Comparison of ENCODE assay signal across 8 cellular contexts in the genomic region with DNA sequence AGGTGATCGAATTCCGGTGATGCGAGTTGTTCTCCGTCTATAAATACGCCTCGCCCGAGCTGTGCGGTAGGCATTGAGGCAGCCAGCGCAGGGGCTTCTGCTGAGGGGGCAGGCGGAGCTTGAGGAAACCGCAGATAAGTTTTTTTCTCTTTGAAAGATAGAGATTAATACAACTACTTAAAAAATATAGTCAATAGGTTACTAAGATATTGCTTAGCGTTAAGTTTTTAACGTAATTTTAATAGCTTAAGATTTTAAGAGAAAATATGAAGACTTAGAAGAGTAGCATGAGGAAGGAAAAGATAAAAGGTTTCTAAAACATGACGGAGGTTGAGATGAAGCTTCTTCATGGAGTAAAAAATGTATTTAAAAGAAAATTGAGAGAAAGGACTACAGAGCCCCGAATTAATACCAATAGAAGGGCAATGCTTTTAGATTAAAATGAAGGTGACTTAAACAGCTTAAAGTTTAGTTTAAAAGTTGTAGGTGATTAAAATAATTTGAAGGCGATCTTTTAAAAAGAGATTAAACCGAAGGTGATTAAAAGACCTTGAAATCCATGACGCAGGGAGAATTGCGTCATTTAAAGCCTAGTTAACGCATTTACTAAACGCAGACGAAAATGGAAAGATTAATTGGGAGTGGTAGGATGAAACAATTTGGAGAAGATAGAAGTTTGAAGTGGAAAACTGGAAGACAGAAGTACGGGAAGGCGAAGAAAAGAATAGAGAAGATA. TPM values are rescaled to one million over a fixed set of nuclear protein-coding genes. Genes with fewer than 3 reads are reported as not detected.
DNase-seq lines count a peak whose midpoint lies in the region; ATAC-seq, FAIRE-seq and TF ChIP-seq lines count a peak whose summit lies in the region.

Gene MALAT1, plus strand, starts transcription at position 69 of the 736 bp plus-strand sequence.

- TF ChIP-seq EP300 in neural cell (conservative IDR thresholded peaks at IDR 0.05; ENCODE audit: poor library complexity, severe bottlenecking), result peak; percentile 86

- H3K4me3 ChIP-seq in fibroblast of pulmonary artery (replicated peaks; ENCODE audit: low read depth, low read length) (peak within 1 kb of the TSS; percentile 89), neural cell (ENCODE audit: low read length) (peak within 1 kb of the TSS; percentile 78)

- no peaks in the 10 kb centered on the region for H3K9me2 ChIP-seq in neural cell (ENCODE audit: insufficient read depth, low read length)

- no peaks in the 10 kb centered on the region for H3K9me3 Mint-ChIP-seq in activated T-helper 17 cell treated with anti-CD3 and anti-CD28 coated beads, Interleukin-2, amount 50 U/mL, for 72 hours

- FAIRE-seq in D721Med (lab: Jason Lieb, UNC), result no peak

- no peaks in the 10 kb centered on the region for H3K27me3 Mint-ChIP-seq in activated T-helper 17 cell treated with anti-CD3 and anti-CD28 coated beads, Interleukin-2, amount 50 U/mL, for 72 hours

- H3K79me2 ChIP-seq in neural cell (replicated peaks; ENCODE audit: insufficient read depth, low read length), result peaks cover 92% of the 10 kb centered on the region

- DNase-seq in M059J (ENCODE audit: low read depth) (peak; percentile 90), fibroblast of pulmonary artery (ENCODE audit: low read depth) (peak; percentile 97), D721Med (ENCODE audit: insufficient read length, low spot score) (no peak)
- peak; percentile 94 for DNase-seq in stimulated activated naive CD8-positive, alpha-beta T cell treated with anti-CD3 and anti-CD28 coated beads, Interleukin-15, Interleukin-2, amounts not matched to agents 100 U/mL and 50 U/mL, for 24 hours

- H3F3A ChIP-seq in neural cell (ENCODE audit: insufficient read depth, low read length, poor library complexity, severe bottlenecking), result peaks cover 7% of the 10 kb centered on the region

- peaks cover 44% of the 10 kb centered on the region for H4K20me1 ChIP-seq in neural cell (ENCODE audit: insufficient read depth)

- H3K9ac ChIP-seq in neural cell (ENCODE audit: low read length), result peak within 1 kb of the TSS; percentile 99

- H3K27ac Mint-ChIP-seq in activated T-helper 17 cell treated with anti-CD3 and anti-CD28 coated beads, Interleukin-2, amount 50 U/mL, for 72 hours, result no peak within 1 kb of the TSS

- ATAC-seq in GM18861 (IDR thresholded peaks at IDR 0.05; ENCODE audit: unreplicated experiment), result peak; percentile 26
- no peak for ATAC-seq in activated T-helper 17 cell treated with anti-CD3 and anti-CD28 coated beads, Interleukin-2, amount 50 U/mL, for 72 hours (replicated peaks)
- ATAC-seq in stimulated activated naive CD8-positive, alpha-beta T cell treated with anti-CD3 and anti-CD28 coated beads, Interleukin-15, Interleukin-2, amounts not matched to agents 100 U/mL and 50 U/mL, for 24 hours, result no peak

- peaks cover 24% of the 10 kb centered on the region for H3K4me1 Mint-ChIP-seq in activated T-helper 17 cell treated with anti-CD3 and anti-CD28 coated beads, Interleukin-2, amount 50 U/mL, for 72 hours

- no peaks in the 10 kb centered on the region for H3K27me3 ChIP-seq in neural cell (ENCODE audit: insufficient read depth, low read depth, low read length)

- H3K9me3 ChIP-seq in neural cell (ENCODE audit: low read length), result no peaks in the 10 kb centered on the region

- H3K4me3 Mint-ChIP-seq in activated T-helper 17 cell treated with anti-CD3 and anti-CD28 coated beads, Interleukin-2, amount 50 U/mL, for 72 hours, result no peak within 1 kb of the TSS

- peak; percentile 60 for TF ChIP-seq RAD21 in neural cell (conservative IDR thresholded peaks at IDR 0.05)

- peak within 1 kb of the TSS; percentile 100 for H3K27ac ChIP-seq in neural cell (ENCODE audit: low read length)

- TF ChIP-seq CTCF in fibroblast of pulmonary artery (IDR thresholded peaks at IDR 0.05; ENCODE audit: low read length, missing control alignments) (no peak), neural cell (IDR thresholded peaks at IDR 0.05; ENCODE audit: poor library complexity, severe bottlenecking) (no peak), D721Med (IDR thresholded peaks at IDR 0.05; ENCODE audit: insufficient read depth, missing control alignments) (no peak)

- peak within 1 kb of the TSS; percentile 63 for H3K4me2 ChIP-seq in neural cell (ENCODE audit: low read length)

- H2AFZ ChIP-seq in neural cell (ENCODE audit: low read depth, low read length), result no peak within 1 kb of the TSS

- H3K36me3 Mint-ChIP-seq in activated T-helper 17 cell treated with anti-CD3 and anti-CD28 coated beads, Interleukin-2, amount 50 U/mL, for 72 hours (ENCODE audit: low read depth), result peaks cover 6% of the 10 kb centered on the region

- peak; percentile 98 for TF ChIP-seq POLR2A in Raji (IDR thresholded peaks at IDR 0.05; ENCODE audit: insufficient read depth, low read depth, low read length)

- peaks cover 23% of the 10 kb centered on the region for H3K36me3 ChIP-seq in neural cell (ENCODE audit: insufficient read depth, low read length)

TF ChIP-seq in neural cell, 6 proteins besides CTCF, POLR2A, EP300 and RAD21:
- TF ChIP-seq MXI1 (conservative IDR thresholded peaks at IDR 0.05; ENCODE audit: poor library complexity, severe bottlenecking) (peak; percentile 63), POLR2AphosphoS5 (IDR thresholded peaks at IDR 0.05) (peak; percentile 100), SMC3 (conservative IDR thresholded peaks at IDR 0.05; ENCODE audit: poor library complexity) (peak; percentile 41), EZH2 (IDR thresholded peaks at IDR 0.05; ENCODE audit: borderline replicate concordance, insufficient read depth, low read length, poor library complexity, severe bottlenecking) (no peak), TAF1 (IDR thresholded peaks at IDR 0.05; ENCODE audit: low read depth) (peak; percentile 100)
- TF ChIP-seq, protein P1, sequence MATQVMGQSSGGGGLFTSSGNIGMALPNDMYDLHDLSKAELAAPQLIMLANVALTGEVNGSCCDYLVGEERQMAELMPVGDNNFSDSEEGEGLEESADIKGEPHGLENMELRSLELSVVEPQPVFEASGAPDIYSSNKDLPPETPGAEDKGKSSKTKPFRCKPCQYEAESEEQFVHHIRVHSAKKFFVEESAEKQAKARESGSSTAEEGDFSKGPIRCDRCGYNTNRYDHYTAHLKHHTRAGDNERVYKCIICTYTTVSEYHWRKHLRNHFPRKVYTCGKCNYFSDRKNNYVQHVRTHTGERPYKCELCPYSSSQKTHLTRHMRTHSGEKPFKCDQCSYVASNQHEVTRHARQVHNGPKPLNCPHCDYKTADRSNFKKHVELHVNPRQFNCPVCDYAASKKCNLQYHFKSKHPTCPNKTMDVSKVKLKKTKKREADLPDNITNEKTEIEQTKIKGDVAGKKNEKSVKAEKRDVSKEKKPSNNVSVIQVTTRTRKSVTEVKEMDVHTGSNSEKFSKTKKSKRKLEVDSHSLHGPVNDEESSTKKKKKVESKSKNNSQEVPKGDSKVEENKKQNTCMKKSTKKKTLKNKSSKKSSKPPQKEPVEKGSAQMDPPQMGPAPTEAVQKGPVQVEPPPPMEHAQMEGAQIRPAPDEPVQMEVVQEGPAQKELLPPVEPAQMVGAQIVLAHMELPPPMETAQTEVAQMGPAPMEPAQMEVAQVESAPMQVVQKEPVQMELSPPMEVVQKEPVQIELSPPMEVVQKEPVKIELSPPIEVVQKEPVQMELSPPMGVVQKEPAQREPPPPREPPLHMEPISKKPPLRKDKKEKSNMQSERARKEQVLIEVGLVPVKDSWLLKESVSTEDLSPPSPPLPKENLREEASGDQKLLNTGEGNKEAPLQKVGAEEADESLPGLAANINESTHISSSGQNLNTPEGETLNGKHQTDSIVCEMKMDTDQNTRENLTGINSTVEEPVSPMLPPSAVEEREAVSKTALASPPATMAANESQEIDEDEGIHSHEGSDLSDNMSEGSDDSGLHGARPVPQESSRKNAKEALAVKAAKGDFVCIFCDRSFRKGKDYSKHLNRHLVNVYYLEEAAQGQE (IDR thresholded peaks at IDR 0.05; ENCODE audit: borderline replicate concordance), result peak; percentile 92

RNA-seq across cellular contexts. Expression of gene MALAT1, which starts in this region (rescaled TPM):
- 370 and 608 TPM in 2 replicates for total RNA-seq in M059J (2014; rRNA removed; shearing (Covaris generic))
- over 10,000 TPM in 1 of 2 donors, 1,000 to 10,000 TPM in 1; 5,547 to 22,796 TPM for total RNA-seq in activated T-helper 17 cell treated with anti-CD3 and anti-CD28 coated beads, Interleukin-2, amount 50 U/mL, for 72 hours
- 1,383 and 1,630 TPM in 2 replicates for polyA plus RNA-seq in neural cell
- polyA minus RNA-seq in neural cell, result 48,171 and 65,838 TPM in 2 replicates
